Comparison of ENCODE assay signal across 16 cellular contexts in genomic region chr3:58657036-58657435, GRCh38. TPM values are rescaled to one million over a fixed set of nuclear protein-coding genes. Genes with fewer than 3 reads are reported as not detected.
DNase-seq lines count a peak whose midpoint lies in the region; ATAC-seq and TF ChIP-seq lines count a peak whose summit lies in the region.
"Had no signal": no experiment of that assay in that cellular context is flagged by ENCODE, and none has a peak within 500 bp of the region (broad histone marks: within the 10 kb centered on the region; RNA-seq: fewer than 3 reads in every experiment).

No MANE protein-coding gene starts in this region.

- intact Hi-C loops in Calu3 (cut with micrococcal nuclease; ENCODE audit: unreplicated experiment) = no loop called here
- intact Hi-C loops in tibial artery (cut with DNase I; ENCODE audit: low total_unique reads) = no loop called here

- H3K4me1 ChIP-seq in tibial artery = no peaks in the 10 kb centered on the region
- H3K4me1 ChIP-seq: A549, BE2C had no signal

- no TSS peak for BruUV-seq in Calu3 (replicated peaks; lab: Mats Ljungman, UMichigan)

- no peak for ATAC-seq in HG02571 (IDR thresholded peaks at IDR 0.05; ENCODE audit: unreplicated experiment)
- ATAC-seq: A549; CD8-positive, alpha-beta T cell had no signal

- CTCF ChIA-PET in Calu3 (lab: Charles Lee) = interaction anchor here (0.6 kb wide), 1 partner anchor 20 kb away, joined by 4 read pairs; no protein-coding TSS in a partner anchor

- H3K27me3 Mint-ChIP-seq in Calu3 (ENCODE audit: unreplicated experiment) (peaks cover 14% of the 10 kb centered on the region), endothelial cell (ENCODE audit: unreplicated experiment) (peaks cover 16% of the 10 kb centered on the region)

- DNase-seq in Calu3 (no peak), mesenteric fat pad (ENCODE audit: low spot score) (peak; percentile 28), tibial artery (peak; percentile 12 to 35), endothelial cell (ENCODE audit: low spot score) (no peak)
- no peak for DNase-seq in stimulated activated CD4-positive, alpha-beta T cell treated with anti-CD3 and anti-CD28 coated beads, Interleukin-4, amount 100 ng/mL, for 24 hours
- DNase-seq: BE2C; CD8-positive, alpha-beta T cell; COR-L47; DND-41; GDM1; GOT3; H9 had no signal

- H3K9me3 Mint-ChIP-seq in Calu3 (ENCODE audit: low read depth, unreplicated experiment) = peaks cover 5% of the 10 kb centered on the region
- no peaks in the 10 kb centered on the region for H3K9me3 Mint-ChIP-seq in endothelial cell (ENCODE audit: unreplicated experiment)
- H3K9me3 Mint-ChIP-seq: CD8-positive, alpha-beta T cell had no signal

- H3K4me1 Mint-ChIP-seq in Calu3 (ENCODE audit: low read depth, unreplicated experiment) (peaks cover 26% of the 10 kb centered on the region), endothelial cell (ENCODE audit: unreplicated experiment) (peaks cover 6% of the 10 kb centered on the region)
- H3K4me1 Mint-ChIP-seq: CD14-positive monocyte had no signal

- TF ChIP-seq CTCF in Calu3 (IDR thresholded peaks at IDR 0.05; ENCODE audit: unreplicated experiment) = no peak
- no peak for TF ChIP-seq CTCF in VCaP (conservative IDR thresholded peaks at IDR 0.05)
- no peak for TF ChIP-seq CTCF in tibial artery (IDR thresholded peaks at IDR 0.05)
- no peak for TF ChIP-seq CTCF in endothelial cell (IDR thresholded peaks at IDR 0.05; ENCODE audit: unreplicated experiment)

- H3K9me3 ChIP-seq in tibial artery = no peaks in the 10 kb centered on the region
- H3K9me3 ChIP-seq: A549, BE2C had no signal

- no peaks in the 10 kb centered on the region for H3K36me3 Mint-ChIP-seq in Calu3 (ENCODE audit: insufficient read depth, unreplicated experiment)
- H3K36me3 Mint-ChIP-seq in endothelial cell (ENCODE audit: low read depth, unreplicated experiment) = peaks cover 4% of the 10 kb centered on the region
- H3K36me3 Mint-ChIP-seq: CD14-positive monocyte; CD8-positive, alpha-beta T cell had no signal

- H3K27me3 ChIP-seq in tibial artery = peaks cover 0 to 7% of the 10 kb centered on the region in 2 donors
- H3K27me3 ChIP-seq: BE2C had no signal

- no peaks in the 10 kb centered on the region for H3K36me3 ChIP-seq in tibial artery
- H3K36me3 ChIP-seq: BE2C had no signal

- H3K27ac ChIP-seq in VCaP (peak overlapping the region; percentile 84), tibial artery (no peak overlapping the region)
- H3K27ac ChIP-seq: A549 had no signal

- no peak overlapping the region for H3K4me3 ChIP-seq in tibial artery
- H3K4me3 ChIP-seq: A549 had no signal

- H3K4me3 Mint-ChIP-seq in Calu3 (ENCODE audit: low read depth, unreplicated experiment) = no peak overlapping the region
- no peak overlapping the region for H3K4me3 Mint-ChIP-seq in endothelial cell (ENCODE audit: unreplicated experiment)
- H3K4me3 Mint-ChIP-seq: CD14-positive monocyte; CD8-positive, alpha-beta T cell; H9 had no signal

- H3K27ac Mint-ChIP-seq in Calu3 (ENCODE audit: unreplicated experiment) (peak overlapping the region; percentile 10), endothelial cell (ENCODE audit: unreplicated experiment) (no peak overlapping the region)
- H3K27ac Mint-ChIP-seq: CD8-positive, alpha-beta T cell had no signal

RNA-seq across cellular contexts. Expression of gene FAM3D, which starts 9.5 kb away (rescaled TPM):
- total RNA-seq in Calu3 (2022) (3.0 and 3.8 TPM in 2 replicates), mesenteric fat pad (0.51 TPM), endothelial cell (ENCODE audit: unreplicated experiment) (not detected)
- total RNA-seq: CD8-positive, alpha-beta T cell; H9 had no signal

Comparison
In these comparisons a context has a peak if more than half of its experiments do, and no peak if none do; other contexts are left out.
1. DNase-seq: peak in mesenteric fat pad (single experiment) and tibial artery (2 of 2); none in Calu3 (single experiment), stimulated activated CD4-positive, alpha-beta T cell treated with anti-CD3 and anti-CD28 coated beads, Interleukin-4, amount 100 ng/mL, for 24 hours (single experiment) and endothelial cell (single experiment).